ENCODE assay signal across 2 cellular contexts in the genomic region with DNA sequence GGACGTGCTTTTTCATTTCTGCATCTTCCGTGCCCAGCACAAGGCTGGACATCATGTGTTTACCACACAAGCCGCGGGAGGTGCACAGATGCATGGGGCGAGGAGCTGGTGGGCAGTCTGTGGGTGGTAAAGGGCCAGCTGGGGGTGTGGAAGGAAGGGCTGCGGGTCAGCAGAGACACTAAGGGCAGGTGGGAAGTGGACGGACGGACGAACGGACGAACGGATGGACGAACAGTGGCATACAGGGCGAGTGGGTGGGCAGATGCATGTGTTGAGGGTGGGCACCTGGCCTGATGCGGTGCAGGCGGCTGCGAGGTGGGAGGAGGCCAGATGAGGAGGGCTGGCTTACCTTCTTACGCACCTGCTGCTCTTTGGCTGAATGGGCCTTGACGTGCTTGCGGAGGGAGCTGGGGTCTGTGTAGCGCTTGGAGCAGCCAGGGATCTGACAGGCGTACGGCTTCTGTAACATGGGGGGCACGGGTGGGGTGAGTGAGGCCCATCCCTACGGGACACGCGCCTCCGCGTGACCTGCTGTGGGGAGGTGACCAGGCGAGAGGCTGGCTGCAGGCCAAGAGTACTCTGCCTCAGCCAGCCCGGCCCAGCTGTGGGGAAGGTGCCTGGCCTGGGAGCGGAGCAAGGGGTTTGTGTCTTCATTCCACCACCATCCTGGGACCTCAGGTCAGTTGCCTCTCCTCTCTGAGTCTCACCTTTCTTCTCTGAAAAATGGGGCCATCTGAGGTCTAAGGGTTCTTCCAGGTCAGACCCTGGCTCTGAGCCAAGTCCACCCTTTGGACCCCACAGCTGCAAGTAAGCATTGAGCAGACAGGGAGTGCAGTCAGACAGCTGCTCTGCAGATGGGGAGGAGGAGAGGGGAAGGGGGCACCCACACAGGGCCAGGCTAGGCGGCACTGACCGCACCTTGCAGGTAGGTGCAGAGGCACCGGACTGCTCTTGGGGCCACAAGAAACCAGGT.
TF ChIP-seq lines count a peak whose summit lies in the region.

No MANE protein-coding gene starts in this region.

TF ChIP-seq in SK-N-SH, 30 proteins besides CTCF, POLR2A, EP300 and RAD21 (continued from another document):
- TF ChIP-seq, protein P1, sequence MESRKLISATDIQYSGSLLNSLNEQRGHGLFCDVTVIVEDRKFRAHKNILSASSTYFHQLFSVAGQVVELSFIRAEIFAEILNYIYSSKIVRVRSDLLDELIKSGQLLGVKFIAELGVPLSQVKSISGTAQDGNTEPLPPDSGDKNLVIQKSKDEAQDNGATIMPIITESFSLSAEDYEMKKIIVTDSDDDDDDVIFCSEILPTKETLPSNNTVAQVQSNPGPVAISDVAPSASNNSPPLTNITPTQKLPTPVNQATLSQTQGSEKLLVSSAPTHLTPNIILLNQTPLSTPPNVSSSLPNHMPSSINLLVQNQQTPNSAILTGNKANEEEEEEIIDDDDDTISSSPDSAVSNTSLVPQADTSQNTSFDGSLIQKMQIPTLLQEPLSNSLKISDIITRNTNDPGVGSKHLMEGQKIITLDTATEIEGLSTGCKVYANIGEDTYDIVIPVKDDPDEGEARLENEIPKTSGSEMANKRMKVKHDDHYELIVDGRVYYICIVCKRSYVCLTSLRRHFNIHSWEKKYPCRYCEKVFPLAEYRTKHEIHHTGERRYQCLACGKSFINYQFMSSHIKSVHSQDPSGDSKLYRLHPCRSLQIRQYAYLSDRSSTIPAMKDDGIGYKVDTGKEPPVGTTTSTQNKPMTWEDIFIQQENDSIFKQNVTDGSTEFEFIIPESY (IDR thresholded peaks at IDR 0.05; ENCODE audit: borderline replicate concordance, low read depth), result no peak
- TF ChIP-seq, protein P2, sequence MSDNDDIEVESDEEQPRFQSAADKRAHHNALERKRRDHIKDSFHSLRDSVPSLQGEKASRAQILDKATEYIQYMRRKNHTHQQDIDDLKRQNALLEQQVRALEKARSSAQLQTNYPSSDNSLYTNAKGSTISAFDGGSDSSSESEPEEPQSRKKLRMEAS (IDR thresholded peaks at IDR 0.05; ENCODE audit: low read depth), result no peak
- TF ChIP-seq SMC3 (IDR thresholded peaks at IDR 0.05; ENCODE audit: low read depth, low read length) (no peak), NFIC (IDR thresholded peaks at IDR 0.05; ENCODE audit: borderline replicate concordance) (peak; percentile 48; the same call in 1 of the 2 replicates)

TF ChIP-seq in SK-N-SH treated with all-trans-retinoic acid at 6 μM for 48 hours, 23 proteins besides CTCF, POLR2A, EP300 and RAD21 (continued from another document):
- TF ChIP-seq, protein P3, sequence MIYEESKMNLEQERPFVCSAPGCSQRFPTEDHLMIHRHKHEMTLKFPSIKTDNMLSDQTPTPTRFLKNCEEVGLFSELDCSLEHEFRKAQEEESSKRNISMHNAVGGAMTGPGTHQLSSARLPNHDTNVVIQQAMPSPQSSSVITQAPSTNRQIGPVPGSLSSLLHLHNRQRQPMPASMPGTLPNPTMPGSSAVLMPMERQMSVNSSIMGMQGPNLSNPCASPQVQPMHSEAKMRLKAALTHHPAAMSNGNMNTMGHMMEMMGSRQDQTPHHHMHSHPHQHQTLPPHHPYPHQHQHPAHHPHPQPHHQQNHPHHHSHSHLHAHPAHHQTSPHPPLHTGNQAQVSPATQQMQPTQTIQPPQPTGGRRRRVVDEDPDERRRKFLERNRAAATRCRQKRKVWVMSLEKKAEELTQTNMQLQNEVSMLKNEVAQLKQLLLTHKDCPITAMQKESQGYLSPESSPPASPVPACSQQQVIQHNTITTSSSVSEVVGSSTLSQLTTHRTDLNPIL (CRISPR knock-in tag; IDR thresholded peaks at IDR 0.05; ENCODE audit: low read depth), result no peak
- TF ChIP-seq ZNF565 (CRISPR knock-in tag; conservative IDR thresholded peaks at IDR 0.05; ENCODE audit: low read depth) (no peak), TOX (CRISPR knock-in tag; IDR thresholded peaks at IDR 0.05; ENCODE audit: borderline replicate concordance) (no peak), ZFP3 (CRISPR knock-in tag; IDR thresholded peaks at IDR 0.05) (no peak), ZC3H10 (CRISPR knock-in tag; IDR thresholded peaks at IDR 0.05) (no peak)
